ENCODE assay signal across 8 cellular contexts in genomic region chr2:16525265-16525887, GRCh38.
DNase-seq lines count a peak whose midpoint lies in the region; ATAC-seq, FAIRE-seq and TF ChIP-seq lines count a peak whose summit lies in the region.

No MANE protein-coding gene starts in this region.

- no peak for DNase-seq in D721Med (ENCODE audit: insufficient read length, low spot score)
- peak; percentile 20 to 72 for DNase-seq in HAP-1 (ENCODE audit: low spot score in 2 of 2)
- DNase-seq in SJCRH30: peak; percentile 66 to 82
- peak; percentile 72 for DNase-seq in islet precursor cell
- no peak for DNase-seq in activated effector memory CD4-positive, alpha-beta T cell treated with Interleukin-2 at 50 U/mL for 16 hours
- no peak for DNase-seq in RCC 7860 (ENCODE audit: low spot score)

- TF ChIP-seq CTCF in D721Med (IDR thresholded peaks at IDR 0.05; ENCODE audit: insufficient read depth, missing control alignments): peak; percentile 55

- H3K36me3 ChIP-seq in HAP-1 (replicated peaks) (no peaks in the 10 kb centered on the region), SJCRH30 (no peaks in the 10 kb centered on the region)

- H3K27ac ChIP-seq in SJCRH30: no peak overlapping the region

- H3K4me1 ChIP-seq in HAP-1 (no peaks in the 10 kb centered on the region), SJCRH30 (peaks cover 23% of the 10 kb centered on the region)

- no peaks in the 10 kb centered on the region for H3K9me3 ChIP-seq in HAP-1
- no peaks in the 10 kb centered on the region for H3K9me3 ChIP-seq in SJCRH30 (replicated peaks)

- no peaks in the 10 kb centered on the region for H3K27me3 ChIP-seq in HAP-1 (ENCODE audit: low read depth)
- no peaks in the 10 kb centered on the region for H3K27me3 ChIP-seq in SJCRH30

- in situ Hi-C loops in HAP-1 (cut with MboI; ENCODE audit: low sequenced_read_pairs): no loop called here

- FAIRE-seq in D721Med (lab: Jason Lieb, UNC) (no peak), RCC 7860 (lab: Jason Lieb, UNC) (no peak)

- H3K4me3 ChIP-seq in HAP-1: no peak overlapping the region
- H3K4me3 ChIP-seq in SJCRH30: no peak overlapping the region

- ATAC-seq in HG02938 (IDR thresholded peaks at IDR 0.05; ENCODE audit: unreplicated experiment): no peak
- ATAC-seq in GM19467 (IDR thresholded peaks at IDR 0.05; ENCODE audit: unreplicated experiment): no peak

Comparison
In these comparisons a context has a peak if more than half of its experiments do, and no peak if none do; other contexts are left out.
1. DNase-seq: peak in HAP-1 (2 of 2), SJCRH30 (2 of 2) and islet precursor cell (single experiment); none in D721Med (single experiment), activated effector memory CD4-positive, alpha-beta T cell treated with Interleukin-2 at 50 U/mL for 16 hours (single experiment) and RCC 7860 (single experiment).